ENCODE assay signal across 9 cellular contexts in the genomic region with DNA sequence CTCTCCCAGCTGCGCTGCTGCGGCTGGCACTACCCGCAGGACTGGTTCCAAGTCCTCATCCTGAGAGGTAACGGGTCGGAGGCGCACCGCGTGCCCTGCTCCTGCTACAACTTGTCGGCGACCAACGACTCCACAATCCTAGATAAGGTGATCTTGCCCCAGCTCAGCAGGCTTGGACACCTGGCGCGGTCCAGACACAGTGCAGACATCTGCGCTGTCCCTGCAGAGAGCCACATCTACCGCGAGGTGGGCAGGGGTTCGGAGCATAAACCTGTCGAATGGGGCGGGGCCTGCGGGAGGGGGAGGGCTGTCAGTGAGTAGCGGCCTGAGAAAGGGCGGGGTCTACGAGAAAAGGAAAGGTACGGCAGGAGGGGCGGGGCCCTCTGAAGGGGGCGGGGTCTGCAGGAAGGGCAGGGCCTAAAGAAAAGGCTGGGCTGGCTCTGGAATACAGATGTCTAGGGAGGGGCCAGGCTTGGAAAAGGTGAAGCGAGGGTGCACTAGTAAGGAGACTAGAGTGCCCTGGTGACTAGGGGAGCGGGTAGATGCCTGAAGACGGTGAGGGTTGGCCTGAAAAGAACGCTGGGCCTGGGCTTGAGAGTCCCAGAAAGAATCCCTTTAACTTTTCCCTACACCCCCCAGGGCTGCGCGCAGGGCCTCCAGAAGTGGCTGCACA. TPM values are rescaled to one million over a fixed set of nuclear protein-coding genes. Genes with fewer than 3 reads are reported as not detected.
DNase-seq lines count a peak whose midpoint lies in the region; ATAC-seq and TF ChIP-seq lines count a peak whose summit lies in the region.
"Had no signal": no experiment of that assay in that cellular context is flagged by ENCODE, and none has a peak within 500 bp of the region (broad histone marks: within the 10 kb centered on the region; RNA-seq: fewer than 3 reads in every experiment).

No MANE protein-coding gene starts in this region.

- H3K36me3 ChIP-seq in ovary: no peaks in the 10 kb centered on the region

- intact Hi-C loops in Right ventricle myocardium inferior (cut with DNase I) (loop anchor here (10.0 kb wide), 1 partner anchor 114 kb away; no protein-coding TSS in a partner anchor), ovary (cut with DNase I) (no loop called here)

- CTCF ChIA-PET in T-cell (lab: Charles Lee): no interaction called here

- POLR2A ChIA-PET in T-cell (lab: Charles Lee): no interaction called here

- H3K4me1 Mint-ChIP-seq in T-cell (peaks cover 49 to 59% (median 59%) of the 10 kb centered on the region in 3 donors), osteocyte (ENCODE audit: unreplicated experiment) (peaks cover 5% of the 10 kb centered on the region)

- WGBS in ovary, 3 donors: 3 to 9% (median 5%) methylated on average over 32 of the region's 32 CpGs

- H3K27me3 ChIP-seq in ovary: no peaks in the 10 kb centered on the region

- no peaks in the 10 kb centered on the region for H3K27me3 Mint-ChIP-seq in T-cell
- no peaks in the 10 kb centered on the region for H3K27me3 Mint-ChIP-seq in osteocyte (ENCODE audit: unreplicated experiment)

- H3K9me3 Mint-ChIP-seq in T-cell (no peaks in the 10 kb centered on the region), osteocyte (ENCODE audit: unreplicated experiment) (no peaks in the 10 kb centered on the region)

- no peak for TF ChIP-seq EP300 in ovary (IDR thresholded peaks at IDR 0.05)

- H3K9me3 ChIP-seq in ovary: no peaks in the 10 kb centered on the region

- H3K4me3 Mint-ChIP-seq in T-cell: peak overlapping the region in 2 of 3 donors; percentile 25 to 96
- H3K4me3 Mint-ChIP-seq in osteocyte (ENCODE audit: unreplicated experiment): no peak overlapping the region

- H3K4me1 ChIP-seq in ovary (ENCODE audit: insufficient read depth): peaks cover 8% of the 10 kb centered on the region

- H3K36me3 Mint-ChIP-seq in T-cell (peaks cover 37% of the 10 kb centered on the region), osteocyte (ENCODE audit: unreplicated experiment) (peaks cover 32% of the 10 kb centered on the region)

- H3K27ac ChIP-seq in ovary: peak overlapping the region in 1 of 2 donors; percentile 93
- H3K27ac ChIP-seq: BLaER1 treated with 17β-estradiol and CSF1 and Interleukin-3, amounts not matched to agents 10 nM and 100 nM had no signal

- TF ChIP-seq POLR2A in ovary (IDR thresholded peaks at IDR 0.05): no peak

- no peak for TF ChIP-seq CTCF in ovary (IDR thresholded peaks at IDR 0.05)
- no peak for TF ChIP-seq CTCF in osteocyte (IDR thresholded peaks at IDR 0.05)

- H3K27ac Mint-ChIP-seq in T-cell (no peak overlapping the region), osteocyte (ENCODE audit: unreplicated experiment) (no peak overlapping the region)

- DNase-seq in NCI-H2227 (lab: John Stamatoyannopoulos, UW; ENCODE audit: unreplicated experiment): peak; percentile 34
- DNase-seq in NCI-H2227 treated with DMSO at 0.1 percent for 48 hours (lab: John Stamatoyannopoulos, UW): no peak
- DNase-seq in T-cell: peak in 1 of 34 experiments; percentile 25
- DNase-seq in Right ventricle myocardium inferior (ENCODE audit: missing footprints): peak; percentile 84
- DNase-seq in ovary: peak; percentile 85 to 89 (median 88)
- no peak for DNase-seq in osteocyte (ENCODE audit: extremely low spot score, unreplicated experiment)
- no peak for DNase-seq in NCI-H524 treated with DMSO at 0.1 percent for 48 hours (lab: John Stamatoyannopoulos, UW)
- DNase-seq in H4 (ENCODE audit: low spot score): no peak

- H3K4me3 ChIP-seq in ovary: peak overlapping the region; percentile 48

- no peak for ATAC-seq in T-cell (replicated peaks in 1 of 4)
- peak; percentile 58 for ATAC-seq in Right ventricle myocardium inferior

RNA-seq across cellular contexts. Expression of gene CD37, which starts 3.6 kb away (rescaled TPM):
- total RNA-seq in T-cell (100 to 1,000 TPM; 365 to 435 (median 369) TPM), Right ventricle myocardium inferior (9.1 TPM), ovary (10 to 100 TPM in 1 of 7 donors, 1 to 10 TPM in 6; 1.5 to 11.6 (median 5.4) TPM), osteocyte (not detected in 2 replicates)
- polyA plus RNA-seq in ovary: 10 to 100 TPM in 1 of 2 donors, 1 to 10 TPM in 1; 3.5 to 21.5 TPM
- not detected in 2 replicates for total RNA-seq in H4 (2014; rRNA removed; shearing (Covaris generic))

RNA-seq across cellular contexts. Expression of gene SLC6A16, which starts 13.8 kb away (rescaled TPM):
- total RNA-seq in T-cell: 1 to 10 TPM; 5.4 to 8.1 (median 6.4) TPM
- total RNA-seq in Right ventricle myocardium inferior: 0.92 TPM
- 1 to 10 TPM; 1.8 to 9.3 (median 4.6) TPM for total RNA-seq in ovary
- 1 to 10 TPM; 3.3 to 5.3 TPM for polyA plus RNA-seq in ovary
- 5.3 and 6.0 TPM in 2 replicates for total RNA-seq in osteocyte
- 0.16 and 0.85 TPM in 2 replicates for total RNA-seq in H4 (2014; rRNA removed; shearing (Covaris generic))

RNA-seq across cellular contexts. Expression of gene TEAD2, which starts 23.4 kb away (rescaled TPM):
- total RNA-seq in T-cell (under 1 TPM in 3 of 5 donors, not detected in 2; 0.20 to 0.43 (median 0.28) TPM), Right ventricle myocardium inferior (63.6 TPM), ovary (10 to 100 TPM; 27.8 to 63.1 (median 47.3) TPM), osteocyte (93.8 and 98.0 TPM in 2 replicates)
- 10 to 100 TPM; 34.0 to 38.4 TPM for polyA plus RNA-seq in ovary
- 48.7 and 54.3 TPM in 2 replicates for total RNA-seq in H4 (2014; rRNA removed; shearing (Covaris generic))

RNA-seq across cellular contexts. Expression of gene DKKL1, which starts 24.9 kb away (rescaled TPM):
- total RNA-seq in T-cell (not detected), Right ventricle myocardium inferior (not detected), ovary (1 to 10 TPM in 5 of 7 donors, under 1 TPM in 1, not detected in 1; 0.22 to 2.4 (median 1.3) TPM), osteocyte (1.6 and 4.4 TPM in 2 replicates)
- under 1 TPM; 0.35 to 0.42 TPM for polyA plus RNA-seq in ovary
- total RNA-seq in H4 (2014; rRNA removed; shearing (Covaris generic)): 0.08 and 3.8 TPM in 2 replicates

RNA-seq across cellular contexts. Expression of gene KASH5, which starts 49.2 kb away (rescaled TPM):
- under 1 TPM in 2 of 5 donors, not detected in 3; 0.25 to 0.26 TPM for total RNA-seq in T-cell
- total RNA-seq in Right ventricle myocardium inferior: not detected
- under 1 TPM in 1 of 7 donors, not detected in 6; 0.23 TPM for total RNA-seq in ovary
- polyA plus RNA-seq in ovary: under 1 TPM in 1 of 2 donors, not detected in 1; 0.15 TPM
- total RNA-seq in osteocyte: not detected in 2 replicates
- total RNA-seq in H4 (2014; rRNA removed; shearing (Covaris generic)): not detected in 2 replicates

Comparison
In these comparisons a context has a peak if more than half of its experiments do, and no peak if none do; other contexts are left out.
1. DNase-seq: peak in NCI-H2227 (single experiment), Right ventricle myocardium inferior (single experiment) and ovary (5 of 5); none in NCI-H2227 treated with DMSO at 0.1 percent for 48 hours (single experiment), osteocyte (single experiment), NCI-H524 treated with DMSO at 0.1 percent for 48 hours (single experiment) and H4 (single experiment).
2. RNA of gene CD37, which starts 3.6 kb away (total RNA-seq): 365 to 435 TPM in T-cell; 9.1 TPM in Right ventricle myocardium inferior (single experiment), 1.5 to 11.6 TPM in ovary, not detected in osteocyte and not detected in H4; every median in the first group is over 10 times any median in the second.
3. RNA of gene TEAD2, which starts 23.4 kb away (total RNA-seq): 93.8 to 98.0 TPM in osteocyte, 63.6 TPM in Right ventricle myocardium inferior (single experiment), 48.7 to 54.3 TPM in H4 and 27.8 to 63.1 TPM in ovary; 0.20 to 0.43 TPM in T-cell; every median in the first group is over 10 times any median in the second.